In genomic region chr17:17201907-17202306, GRCh38 we compare ENCODE assay signal across 32 cellular contexts. TPM values are rescaled to one million over a fixed set of nuclear protein-coding genes. Genes with fewer than 3 reads are reported as not detected.
A peak's percentile ranks its signal among the peaks of the same experiment; 100 is the strongest.
DNase-seq lines count a peak whose midpoint lies in the region; ATAC-seq and TF ChIP-seq lines count a peak whose summit lies in the region.
"Had no signal": no experiment of that assay in that cellular context is flagged by ENCODE, and none has a peak within 500 bp of the region (broad histone marks: within the 10 kb centered on the region; RNA-seq: fewer than 3 reads in every experiment).

No MANE protein-coding gene starts in this region.

- H3K9me3 Mint-ChIP-seq in nephron = no peaks in the 10 kb centered on the region
- H3K9me3 Mint-ChIP-seq: activated CD4-positive, alpha-beta T cell treated with anti-CD3 and anti-CD28 coated beads, Interleukin-2, amount 10 ng/mL, durations not matched to agents 24 days and 14 days; activated naive CD8-positive, alpha-beta T cell treated with anti-CD3 and anti-CD28 coated beads for 36 hours; IgD-negative memory B cell; mesothelial cell of epicardium; WTC11 had no signal

- TF ChIP-seq POLR2A in testis (IDR thresholded peaks at IDR 0.05) = no peak

- H3K4me3 Mint-ChIP-seq in nephron = no peak overlapping the region
- H3K4me3 Mint-ChIP-seq: activated CD4-positive, alpha-beta T cell treated with anti-CD3 and anti-CD28 coated beads, Interleukin-2, amount 10 ng/mL, durations not matched to agents 24 days and 14 days; activated naive CD8-positive, alpha-beta T cell treated with anti-CD3 and anti-CD28 coated beads for 36 hours; mesothelial cell of epicardium; stimulated activated naive B cell treated with anti-CD40 and anti-IgM and Interleukin-4, amounts not matched to agents 10 μg/mL and 1 μg/mL and 100 μg/mL, for 72 hours; WTC11 had no signal

- H3K27me3 ChIP-seq in heart right ventricle = no peaks in the 10 kb centered on the region
- H3K27me3 ChIP-seq in testis = no peaks in the 10 kb centered on the region
- H3K27me3 ChIP-seq in brain microvascular endothelial cell (replicated peaks) = no peaks in the 10 kb centered on the region
- H3K27me3 ChIP-seq: ascending aorta, cardiac muscle cell, colonic mucosa, Peyer's patch, thyroid gland had no signal

- H3K9me3 ChIP-seq in heart right ventricle (no peaks in the 10 kb centered on the region), testis (no peaks in the 10 kb centered on the region)
- H3K9me3 ChIP-seq: ascending aorta, colonic mucosa, Peyer's patch, thyroid gland had no signal

- DNase-seq in heart right ventricle (peak in 1 of 2 donors; percentile 46), testis (no peak), brain microvascular endothelial cell (no peak), ecto neural progenitor cell (ENCODE audit: low spot score) (no peak)
- DNase-seq in activated naive CD4-positive, alpha-beta T cell treated with anti-CD3 and anti-CD28 coated beads, Interleukin-2, amount 50 U/mL, for 16 hours = no peak
- DNase-seq: activated CD4-positive, alpha-beta T cell treated with anti-CD3 and anti-CD28 coated beads, Interleukin-2, amount 10 ng/mL, durations not matched to agents 24 days and 14 days; activated effector memory CD4-positive, alpha-beta T cell treated with anti-CD3 and anti-CD28 coated beads, Interleukin-2, amount 50 U/mL, for 16 hours; activated naive CD8-positive, alpha-beta T cell treated with anti-CD3 and anti-CD28 coated beads for 36 hours; colonic mucosa; DMS153; effector memory CD4-positive, alpha-beta T cell; glutamatergic neuron; islet precursor cell; naive thymus-derived CD8-positive, alpha-beta T cell; NCI-H146; NCI-H2107; NCI-H446; NCI-H774; occipital lobe; Peyer's patch; stimulated activated naive B cell treated with anti-CD40 and anti-IgM and Interleukin-4, amounts not matched to agents 10 μg/mL and 1 μg/mL and 100 μg/mL, for 72 hours; thyroid gland had no signal

- peaks cover 27% of the 10 kb centered on the region for H3K4me1 Mint-ChIP-seq in nephron
- H3K4me1 Mint-ChIP-seq: WTC11 had no signal

- TF ChIP-seq CTCF in VCaP (conservative IDR thresholded peaks at IDR 0.05) (no peak), heart right ventricle (IDR thresholded peaks at IDR 0.05) (no peak), nephron (IDR thresholded peaks at IDR 0.05; ENCODE audit: unreplicated experiment in 3 of 3) (no peak), testis (IDR thresholded peaks at IDR 0.05) (no peak), brain microvascular endothelial cell (IDR thresholded peaks at IDR 0.05; ENCODE audit: low read depth, low read length, missing control alignments) (no peak)

- H3K36me3 Mint-ChIP-seq in nephron (ENCODE audit: low read depth) = no peaks in the 10 kb centered on the region
- H3K36me3 Mint-ChIP-seq: mesothelial cell of epicardium, WTC11 had no signal

- peak overlapping the region in 2 of 3 experiments; percentile 45 to 56 for H3K27ac Mint-ChIP-seq in nephron
- H3K27ac Mint-ChIP-seq: activated CD4-positive, alpha-beta T cell treated with anti-CD3 and anti-CD28 coated beads, Interleukin-2, amount 10 ng/mL, durations not matched to agents 24 days and 14 days; activated naive CD8-positive, alpha-beta T cell treated with anti-CD3 and anti-CD28 coated beads for 36 hours; mesothelial cell of epicardium; stimulated activated naive B cell treated with anti-CD40 and anti-IgM and Interleukin-4, amounts not matched to agents 10 μg/mL and 1 μg/mL and 100 μg/mL, for 72 hours; WTC11 had no signal

- in situ Hi-C loops in brain microvascular endothelial cell (cut with HindIII; ENCODE audit: low pct_ligation_motif_present, low sequenced_read_pairs) = no loop called here

- intact Hi-C loops in heart right ventricle (cut with DNase I) = loop anchor here in 2 of 10 donors (10.0 kb wide), 1 partner anchor 197 kb away; no protein-coding TSS in a partner anchor
- intact Hi-C loops in testis (cut with DNase I; ENCODE audit: low total_unique reads) = no loop called here

- peaks cover 23 to 64% (median 42%) of the 10 kb centered on the region in 9 donors for H3K4me1 ChIP-seq in heart right ventricle
- H3K4me1 ChIP-seq in testis = peaks cover 38% of the 10 kb centered on the region
- H3K4me1 ChIP-seq: colonic mucosa had no signal

- peak overlapping the region; percentile 13; the same call in 1 of the 2 replicates for H3K27ac ChIP-seq in VCaP
- H3K27ac ChIP-seq in heart right ventricle = peak overlapping the region in 8 of 10 donors; percentile 26 to 87 (median 58)
- H3K27ac ChIP-seq in testis = peak overlapping the region; percentile 74 to 75
- no peak overlapping the region for H3K27ac ChIP-seq in brain microvascular endothelial cell
- H3K27ac ChIP-seq: ascending aorta, cardiac muscle cell, colonic mucosa, epithelial cell of prostate, skin epidermis, thyroid gland had no signal

- peak; percentile 8 to 76 (median 52) for ATAC-seq in heart right ventricle
- ATAC-seq: HCT116; naive thymus-derived CD8-positive, alpha-beta T cell; stimulated activated naive B cell treated with anti-CD40 and anti-IgM and Interleukin-4, amounts not matched to agents 10 μg/mL and 1 μg/mL and 100 μg/mL, for 72 hours; WTC11 had no signal

- H3K4me3 ChIP-seq in heart right ventricle (no peak overlapping the region), testis (no peak overlapping the region), brain microvascular endothelial cell (ENCODE audit: low read depth, low read length) (no peak overlapping the region)
- H3K4me3 ChIP-seq: ascending aorta, cardiac muscle cell, colonic mucosa, Peyer's patch, skin epidermis, thyroid gland had no signal

- H3K36me3 ChIP-seq in heart right ventricle (peaks cover 0 to 19% (median 0%) of the 10 kb centered on the region in 9 donors), testis (ENCODE audit: low read depth, missing control alignments) (no peaks in the 10 kb centered on the region), brain microvascular endothelial cell (replicated peaks) (no peaks in the 10 kb centered on the region)
- H3K36me3 ChIP-seq: cardiac muscle cell, colonic mucosa, Peyer's patch, thyroid gland had no signal

- 61 to 66% methylated on average over 8 of the region's 8 CpGs for WGBS in heart right ventricle, 2 donors
- WGBS in testis, 2 donors = 74 to 82% methylated on average over 8 of the region's 8 CpGs

- H3K27me3 Mint-ChIP-seq in nephron (ENCODE audit: low read depth) = no peaks in the 10 kb centered on the region
- H3K27me3 Mint-ChIP-seq: activated CD4-positive, alpha-beta T cell treated with anti-CD3 and anti-CD28 coated beads, Interleukin-2, amount 10 ng/mL, durations not matched to agents 24 days and 14 days; activated naive CD8-positive, alpha-beta T cell treated with anti-CD3 and anti-CD28 coated beads for 36 hours; IgD-negative memory B cell; naive thymus-derived CD8-positive, alpha-beta T cell; stimulated activated naive B cell treated with anti-CD40 and anti-IgM and Interleukin-4, amounts not matched to agents 10 μg/mL and 1 μg/mL and 100 μg/mL, for 72 hours had no signal

RNA-seq across cellular contexts. Expression of gene PLD6, which starts 4.2 kb away (rescaled TPM):
- total RNA-seq in heart right ventricle = 10 to 100 TPM in 2 of 10 donors, 1 to 10 TPM in 8; 6.0 to 16.3 (median 8.2) TPM
- 1 to 10 TPM; 3.7 to 6.9 TPM for polyA plus RNA-seq in heart right ventricle
- 10 to 100 TPM; 39.9 to 44.2 TPM for total RNA-seq in testis
- polyA plus RNA-seq in testis (ENCODE audit: insufficient read depth, low read depth, low replicate concordance) = 41.5 TPM

RNA-seq across cellular contexts. Expression of gene FLCN, which starts 35.1 kb away (rescaled TPM):
- total RNA-seq in heart right ventricle = 10 to 100 TPM; 26.4 to 45.7 (median 35.8) TPM
- 10 to 100 TPM; 16.0 to 78.2 TPM for polyA plus RNA-seq in heart right ventricle
- 100 to 1,000 TPM; 129 to 159 TPM for total RNA-seq in testis
- polyA plus RNA-seq in testis (ENCODE audit: insufficient read depth, low read depth, low replicate concordance) = 47.9 TPM
